1 cellular context compared by ENCODE assay signal in genomic region chr10:71708301-71708703, GRCh38.
TF ChIP-seq lines count a peak whose summit lies in the region.

No MANE protein-coding gene starts in this region.

TF ChIP-seq in GM23338, 12 proteins besides CTCF, POLR2A, EP300 and RAD21 (continued from another document):
- no peak for TF ChIP-seq ZNF462 (CRISPR knock-in tag; IDR thresholded peaks at IDR 0.05)
- TF ChIP-seq NANOG (IDR thresholded peaks at IDR 0.05; ENCODE audit: borderline replicate concordance), result no peak
- no peak for TF ChIP-seq STAT1 (IDR thresholded peaks at IDR 0.05; ENCODE audit: unreplicated experiment)
- TF ChIP-seq POLR2AphosphoS5 (IDR thresholded peaks at IDR 0.05; ENCODE audit: low read depth), result no peak
- TF ChIP-seq REST (IDR thresholded peaks at IDR 0.05; ENCODE audit: unreplicated experiment), result no peak
- no peak for TF ChIP-seq CREB1 (CRISPR knock-in tag; IDR thresholded peaks at IDR 0.05; ENCODE audit: low read depth)
